Comparison of ENCODE assay signal across 1 cellular context in genomic region chr2:46601328-46601963, GRCh38.
A peak's percentile ranks its signal among the peaks of the same experiment; 100 is the strongest.
TF ChIP-seq lines count a peak whose summit lies in the region.

No MANE protein-coding gene starts in this region.

TF ChIP-seq in HepG2, 621 proteins besides CTCF, POLR2A, EP300 and RAD21:
- TF ChIP-seq PLSCR1 (CRISPR knock-in tag; IDR thresholded peaks at IDR 0.05; ENCODE audit: borderline replicate concordance) (no peak), STAG1 (CRISPR knock-in tag; IDR thresholded peaks at IDR 0.05) (0 out of 2 replicates have a peak, but pooled peaks have one; percentile 6)
